In the genomic region with DNA sequence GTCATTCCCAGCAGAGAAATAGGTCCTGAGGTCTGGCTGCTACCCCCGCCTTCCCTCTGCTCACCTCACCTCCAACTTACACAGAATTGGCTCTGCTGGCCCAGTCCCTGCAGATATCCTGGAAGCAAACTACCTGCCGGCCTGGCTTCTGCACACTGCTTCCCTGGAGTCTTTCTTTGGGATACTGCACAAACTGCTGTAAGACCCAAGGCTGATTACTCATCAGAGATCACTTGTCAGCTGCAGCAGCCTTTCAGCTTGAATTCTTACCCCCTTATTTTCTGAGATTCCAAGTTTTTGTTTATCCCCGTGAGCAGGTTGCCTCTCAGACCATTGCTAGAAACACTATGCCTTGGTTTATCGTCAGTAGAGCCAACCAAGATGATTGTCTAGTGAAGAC, we compare ENCODE assay signal across 22 cellular contexts.
"Had no signal": no experiment of that assay in that cellular context is flagged by ENCODE, and none has a peak within 500 bp of the region (broad histone marks: within the 10 kb centered on the region; RNA-seq: fewer than 3 reads in every experiment).

No MANE protein-coding gene starts in this region.

- H3K9me3 ChIP-seq: ascending aorta, breast epithelium, heart right ventricle, lower lobe of right lung, neutrophil, tibial artery had no signal

- H3K36me3 ChIP-seq: ascending aorta, breast epithelium, heart right ventricle, lower lobe of right lung, neutrophil, tibial artery had no signal

- ATAC-seq: activated T-cell treated with anti-CD3 and anti-CD28 coated beads, Interleukin-2, amount 50 U/mL, for 72 hours; esophagus mucosa had no signal

- H3K27ac Mint-ChIP-seq: activated CD4-positive, alpha-beta T cell treated with anti-CD3 and anti-CD28 coated beads, Interleukin-2, amount 10 ng/mL, durations not matched to agents 24 days and 14 days; activated T-cell treated with anti-CD3 and anti-CD28 coated beads, Interleukin-2, amount 50 U/mL, for 72 hours; dendritic cell treated with granulocyte-macrophage colony-stimulating factor and Interleukin-4, amounts not matched to agents 40 ng/mL and 50 ng/mL, for 4 days; natural killer cell treated with Interleukin-12 subunit alpha and Interleukin-12 subunit beta and Interleukin-15 and Interleukin-18, amount 100 ng/mL, for 72 hours had no signal

- H3K4me3 ChIP-seq: ascending aorta, breast epithelium, heart right ventricle, lower lobe of right lung had no signal

- H3K27ac ChIP-seq: breast epithelium, heart right ventricle, lower lobe of right lung, neutrophil, parathyroid adenoma had no signal

- H3K9me3 Mint-ChIP-seq: activated T-cell treated with anti-CD3 and anti-CD28 coated beads, Interleukin-2, amount 50 U/mL, for 72 hours had no signal

- H3K4me1 Mint-ChIP-seq: activated CD4-positive, alpha-beta T cell treated with anti-CD3 and anti-CD28 coated beads, Interleukin-2, amount 10 ng/mL, durations not matched to agents 24 days and 14 days had no signal

- H3K9ac ChIP-seq: parathyroid adenoma had no signal

- DNase-seq: activated CD4-positive, alpha-beta T cell treated with anti-CD3 and anti-CD28 coated beads, Interleukin-2, amount 10 ng/mL, durations not matched to agents 24 days and 14 days; activated CD8-positive, alpha-beta memory T cell treated with anti-CD3 and anti-CD28 coated beads for 24 hours; activated CD8-positive, alpha-beta memory T cell treated with anti-CD3 and anti-CD28 coated beads, Interleukin-2, amount 50 U/mL, for 48 hours; activated effector memory CD4-positive, alpha-beta T cell treated with anti-CD3 and anti-CD28 coated beads, Interleukin-2, amount 50 U/mL, for 16 hours; activated naive CD4-positive, alpha-beta T cell treated with anti-CD3 and anti-CD28 coated beads, Interleukin-2, amount 50 U/mL, for 16 hours; activated T-cell treated with anti-CD3 and anti-CD28 coated beads, Interleukin-2, amount 50 U/mL, for 72 hours; effector CD8-positive, alpha-beta T cell; heart right ventricle; left cardiac atrium; lower lobe of right lung; retina; stimulated activated CD8-positive, alpha-beta memory T cell treated with anti-CD3 and anti-CD28 coated beads, Interleukin-4, amount 100 ng/mL, for 48 hours; stimulated activated naive CD4-positive, alpha-beta T cell treated with Interleukin-2 at 50 U/mL for 16 hours; T1000; tibial artery had no signal

- H3K27me3 Mint-ChIP-seq: dendritic cell treated with granulocyte-macrophage colony-stimulating factor and Interleukin-4, amounts not matched to agents 40 ng/mL and 50 ng/mL, for 4 days had no signal

- H3K36me3 Mint-ChIP-seq: natural killer cell treated with Interleukin-12 subunit alpha and Interleukin-12 subunit beta and Interleukin-15 and Interleukin-18, amount 100 ng/mL, for 72 hours had no signal

- H3K4me1 ChIP-seq: breast epithelium, parathyroid adenoma had no signal

- H3K4me3 Mint-ChIP-seq: activated CD4-positive, alpha-beta T cell treated with anti-CD3 and anti-CD28 coated beads, Interleukin-2, amount 10 ng/mL, durations not matched to agents 24 days and 14 days; activated T-cell treated with anti-CD3 and anti-CD28 coated beads, Interleukin-2, amount 50 U/mL, for 72 hours; dendritic cell treated with granulocyte-macrophage colony-stimulating factor and Interleukin-4, amounts not matched to agents 40 ng/mL and 50 ng/mL, for 4 days; natural killer cell treated with Interleukin-12 subunit alpha and Interleukin-12 subunit beta and Interleukin-15 and Interleukin-18, amount 100 ng/mL, for 72 hours had no signal
